ENCODE assay signal across 9 cellular contexts in the genomic region with DNA sequence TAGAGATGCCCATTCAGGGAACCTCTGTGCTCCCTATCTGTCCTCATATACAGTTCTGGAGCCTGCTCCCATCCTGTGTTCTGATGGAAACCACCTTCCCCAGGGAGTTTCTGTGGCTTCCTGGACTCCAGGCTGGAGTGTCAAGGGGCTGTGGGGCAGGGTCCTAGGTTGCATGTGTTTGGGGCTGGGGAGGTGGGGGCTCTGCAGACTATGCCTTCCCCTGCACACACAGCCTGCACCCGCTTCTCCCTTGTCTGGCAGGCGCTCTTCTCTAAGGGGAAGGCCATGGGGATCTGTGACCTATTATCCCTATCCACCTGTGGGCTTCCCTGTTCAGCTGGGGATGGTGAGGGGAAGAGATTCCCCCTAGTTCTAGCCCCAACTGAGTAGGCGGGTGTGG. TPM values are rescaled to one million over a fixed set of nuclear protein-coding genes. Genes with fewer than 3 reads are reported as not detected.
DNase-seq lines count a peak whose midpoint lies in the region; ATAC-seq and TF ChIP-seq lines count a peak whose summit lies in the region.
"Had no signal": no experiment of that assay in that cellular context is flagged by ENCODE, and none has a peak within 500 bp of the region (broad histone marks: within the 10 kb centered on the region; RNA-seq: fewer than 3 reads in every experiment).

No MANE protein-coding gene starts in this region.

- peak overlapping the region; percentile 79 for H3K4me2 ChIP-seq in OCI-LY7 (ENCODE audit: low read length)
- no peak overlapping the region for H3K4me2 ChIP-seq in trophoblast cell (ENCODE audit: low read length)

- CTCF ChIA-PET in CD8-positive, alpha-beta memory T cell (lab: Charles Lee): interaction anchor here (0.8 to 7.3 kb wide), 9 partner anchors 8 to 237 kb away, joined by 3 to 46 read pairs (median 6); a partner anchor contains a TSS
- CTCF ChIA-PET in OCI-LY7 (lab: Charles Lee; ENCODE audit: unreplicated experiment): interaction anchor here (0.6 kb wide), 2 partner anchors 27 to 1594 kb away, joined by 3 read pairs; no protein-coding TSS in a partner anchor

- H3K9ac ChIP-seq in trophoblast cell (ENCODE audit: low read length): no peak overlapping the region

- peak overlapping the region; percentile 100 for H3K27ac ChIP-seq in CD8-positive, alpha-beta memory T cell (ENCODE audit: low read depth, low read length)
- H3K27ac ChIP-seq in OCI-LY7 (ENCODE audit: low read depth, low read length, poor library complexity, severe bottlenecking) (peak overlapping the region; percentile 32), trophoblast cell (ENCODE audit: low read depth, low read length) (no peak overlapping the region)
- H3K27ac ChIP-seq in effector memory CD4-positive, alpha-beta T cell (ENCODE audit: insufficient read depth, low read length, poor library complexity, severe bottlenecking): peak overlapping the region; percentile 98

- no TSS peak for BruUV-seq in OCI-LY7 (replicated peaks; lab: Mats Ljungman, UMichigan)

- H3K27me3 Mint-ChIP-seq in CD8-positive, alpha-beta memory T cell: peaks cover 0 to 8% of the 10 kb centered on the region in 2 donors

- H3K4ac ChIP-seq in trophoblast cell (ENCODE audit: low read depth, low read length): no peak overlapping the region

- intact Hi-C loops in OCI-LY7 (cut with micrococcal nuclease; ENCODE audit: unreplicated experiment): no loop called here

- H3K79me2 ChIP-seq in OCI-LY7 (ENCODE audit: insufficient read depth, low read depth, low read length): no peaks in the 10 kb centered on the region
- H3K79me2 ChIP-seq in trophoblast cell (ENCODE audit: control insufficient read depth, insufficient read depth, low read length, poor library complexity): peaks cover 2% of the 10 kb centered on the region

- POLR2A ChIA-PET in CD8-positive, alpha-beta memory T cell (lab: Charles Lee): interaction anchor here (0.6 to 4.4 kb wide), 9 partner anchors 8 to 225 kb away, joined by 3 to 30 read pairs (median 4); a partner anchor contains a TSS
- POLR2A ChIA-PET in OCI-LY7 (lab: Charles Lee): interaction anchor here (1.0 kb wide), 1 partner anchor 16 kb away, joined by 3 read pairs; no protein-coding TSS in a partner anchor

- H3K27me3 ChIP-seq in CD8-positive, alpha-beta memory T cell (ENCODE audit: insufficient read depth, low read length, poor library complexity, severe bottlenecking): no peaks in the 10 kb centered on the region
- no peaks in the 10 kb centered on the region for H3K27me3 ChIP-seq in effector memory CD4-positive, alpha-beta T cell (replicated peaks; ENCODE audit: control insufficient read depth, insufficient read depth, low read length, poor library complexity, severe bottlenecking)
- no peaks in the 10 kb centered on the region for H3K27me3 ChIP-seq in trophoblast cell (ENCODE audit: insufficient read depth, low read length)

- H3K79me1 ChIP-seq in trophoblast cell (ENCODE audit: low read length): peaks cover 4% of the 10 kb centered on the region

- H3K27ac Mint-ChIP-seq in CD8-positive, alpha-beta memory T cell: peak overlapping the region; percentile 98 to 100 (median 100)

- H3K36me3 Mint-ChIP-seq in CD8-positive, alpha-beta memory T cell: peaks cover 0 to 20% (median 0%) of the 10 kb centered on the region in 3 donors

- no peaks in the 10 kb centered on the region for H3K9me3 ChIP-seq in CD8-positive, alpha-beta memory T cell (ENCODE audit: low read length)
- H3K9me3 ChIP-seq in OCI-LY7 (ENCODE audit: low read length) (no peaks in the 10 kb centered on the region), trophoblast cell (ENCODE audit: insufficient read depth, low read depth, low read length) (no peaks in the 10 kb centered on the region)
- H3K9me3 ChIP-seq in effector memory CD4-positive, alpha-beta T cell (ENCODE audit: control insufficient read depth, low read length): no peaks in the 10 kb centered on the region

- ATAC-seq in HG03457 (IDR thresholded peaks at IDR 0.05; ENCODE audit: unreplicated experiment): no peak

- no peaks in the 10 kb centered on the region for H3K9me2 ChIP-seq in OCI-LY7 (ENCODE audit: insufficient read depth, low read length)

- no peak overlapping the region for H4K8ac ChIP-seq in trophoblast cell (ENCODE audit: low read depth, low read length)

- no peak overlapping the region for H2BK5ac ChIP-seq in trophoblast cell (ENCODE audit: low read depth, low read length, poor library complexity)

- H3K4me1 ChIP-seq in CD8-positive, alpha-beta memory T cell (ENCODE audit: insufficient read depth, low read length): peaks cover 87% of the 10 kb centered on the region
- peaks cover 82% of the 10 kb centered on the region for H3K4me1 ChIP-seq in OCI-LY7 (ENCODE audit: insufficient read depth, low read length, poor library complexity, severe bottlenecking)
- H3K4me1 ChIP-seq in effector memory CD4-positive, alpha-beta T cell (ENCODE audit: control insufficient read depth, insufficient read depth, low read length, poor library complexity, severe bottlenecking): peaks cover 81% of the 10 kb centered on the region
- H3K4me1 ChIP-seq in trophoblast cell (ENCODE audit: control insufficient read depth in 1 of 2, insufficient read depth in 2 of 2, low read length in 2 of 2): peaks cover 13 to 20% of the 10 kb centered on the region in 2 experiments

- TF ChIP-seq CTCF in OCI-LY7 (conservative IDR thresholded peaks at IDR 0.05; ENCODE audit: low read length): no peak

- H2AK5ac ChIP-seq in trophoblast cell (ENCODE audit: low read length): no peak overlapping the region

- no peaks in the 10 kb centered on the region for H3K36me3 ChIP-seq in CD8-positive, alpha-beta memory T cell (ENCODE audit: insufficient read depth, low read length)
- H3K36me3 ChIP-seq in OCI-LY7 (ENCODE audit: insufficient read depth, low read length) (no peaks in the 10 kb centered on the region), trophoblast cell (ENCODE audit: control insufficient read depth in 1 of 2, insufficient read depth in 2 of 2, low read length in 2 of 2) (no peaks in the 10 kb centered on the region)
- H3K36me3 ChIP-seq in effector memory CD4-positive, alpha-beta T cell (ENCODE audit: control insufficient read depth, insufficient read depth, low read length): no peaks in the 10 kb centered on the region

- H3K9me3 Mint-ChIP-seq in CD8-positive, alpha-beta memory T cell: peaks cover 0 to 8% (median 2%) of the 10 kb centered on the region in 5 donors

- no peak overlapping the region for H2AFZ ChIP-seq in OCI-LY7 (ENCODE audit: low read length)
- H2AFZ ChIP-seq in trophoblast cell (ENCODE audit: insufficient read depth, low read length, poor library complexity): no peak overlapping the region

- no peak overlapping the region for H3K14ac ChIP-seq in trophoblast cell (ENCODE audit: low read length)

- no peak overlapping the region for H3K23ac ChIP-seq in trophoblast cell (ENCODE audit: low read length)

- no peak overlapping the region for H4K91ac ChIP-seq in trophoblast cell (ENCODE audit: low read depth, low read length)

- H3K18ac ChIP-seq in trophoblast cell (ENCODE audit: low read length): peak overlapping the region; percentile 38

- WGBS in trophoblast cell (ENCODE audit: extremely low coverage, insufficient coverage, insufficient read length): no CpG with 5 or more reads among the region's 3 CpGs

- H3K4me3 ChIP-seq in CD8-positive, alpha-beta memory T cell (ENCODE audit: low read length): peak overlapping the region; percentile 92
- H3K4me3 ChIP-seq in OCI-LY7 (ENCODE audit: low read depth, low read length, poor library complexity, severe bottlenecking) (peak overlapping the region; percentile 56), trophoblast cell (ENCODE audit: low read depth, low read length) (no peak overlapping the region)
- peak overlapping the region; percentile 95 for H3K4me3 ChIP-seq in effector memory CD4-positive, alpha-beta T cell (ENCODE audit: insufficient read depth, low read depth, low read length, poor library complexity, severe bottlenecking)

- no peak overlapping the region for H4K12ac ChIP-seq in trophoblast cell (ENCODE audit: low read depth, low read length)

- no peak overlapping the region for H2BK120ac ChIP-seq in trophoblast cell (ENCODE audit: insufficient read depth, low read length, poor library complexity)

- H3K4me3 Mint-ChIP-seq in CD8-positive, alpha-beta memory T cell: peak overlapping the region; percentile 86 to 98 (median 98)

- DNase-seq in CD8-positive, alpha-beta memory T cell: no peak
- no peak for DNase-seq in OCI-LY7 (ENCODE audit: low spot score)
- no peak for DNase-seq in effector memory CD4-positive, alpha-beta T cell
- no peak for DNase-seq in trophoblast cell
- no peak for DNase-seq in OCI-M1 (lab: John Stamatoyannopoulos, UW)
- DNase-seq in nucleus accumbens (lab: John Stamatoyannopoulos, UW): no peak
- no peak for DNase-seq in GDM1 (lab: John Stamatoyannopoulos, UW)

- no peak overlapping the region for H2BK12ac ChIP-seq in trophoblast cell (ENCODE audit: low read length)

- peaks cover 23% of the 10 kb centered on the region for H4K20me1 ChIP-seq in OCI-LY7 (ENCODE audit: insufficient read depth, low read length)

- peaks cover 90 to 97% (median 95%) of the 10 kb centered on the region in 3 donors for H3K4me1 Mint-ChIP-seq in CD8-positive, alpha-beta memory T cell

RNA-seq across cellular contexts. Expression of a gene that starts 14.3 kb away (rescaled TPM):
- total RNA-seq in CD8-positive, alpha-beta memory T cell: 10 to 100 TPM; 37.4 to 37.8 TPM
- 14.0 TPM for polyA plus RNA-seq in CD8-positive, alpha-beta memory T cell
- total RNA-seq in OCI-LY7 (2014; rRNA removed; shearing (Covaris generic)): 3.1 and 5.7 TPM in 2 replicates
- 8.0 and 8.6 TPM in 2 replicates for total RNA-seq in OCI-LY7 (2022)
- polyA plus RNA-seq in trophoblast cell (2013): 15.0 and 15.5 TPM in 2 replicates

RNA-seq across cellular contexts. Expression of a gene that starts 35.6 kb away (rescaled TPM):
- 100 to 1,000 TPM; 107 to 110 TPM for total RNA-seq in CD8-positive, alpha-beta memory T cell
- 0.49 TPM for polyA plus RNA-seq in CD8-positive, alpha-beta memory T cell
- 72.3 and 75.2 TPM in 2 replicates for total RNA-seq in OCI-LY7 (2014; rRNA removed; shearing (Covaris generic))
- 132 and 156 TPM in 2 replicates for total RNA-seq in OCI-LY7 (2022)
- polyA plus RNA-seq in trophoblast cell (2013): 90.5 and 96.3 TPM in 2 replicates

RNA-seq across cellular contexts. Expression of a gene that starts 41.2 kb away (rescaled TPM):
- under 1 TPM in 1 of 2 experiments, not detected in 1; 0.24 TPM for total RNA-seq in CD8-positive, alpha-beta memory T cell
- polyA plus RNA-seq in CD8-positive, alpha-beta memory T cell: 0.40 TPM
- total RNA-seq in OCI-LY7 (2014; rRNA removed; shearing (Covaris generic)): not detected in 2 replicates
- not detected in 2 replicates for total RNA-seq in OCI-LY7 (2022)
- polyA plus RNA-seq in trophoblast cell (2013): 1.4 and 2.0 TPM in 2 replicates
- total RNA-seq: T-helper 2 cell treated with Interferon-gamma antibody and Interleukin-4, amounts not matched to agents 100 ng/mL and 5 ng/mL, for 36 hours had no signal
